25 cellular contexts compared by ENCODE assay signal in genomic region chr15:82313446-82313845, GRCh38. TPM values are rescaled to one million over a fixed set of nuclear protein-coding genes. Genes with fewer than 3 reads are reported as not detected.
"Had no signal": no experiment of that assay in that cellular context is flagged by ENCODE, and none has a peak within 500 bp of the region (broad histone marks: within the 10 kb centered on the region; RNA-seq: fewer than 3 reads in every experiment).

No MANE protein-coding gene starts in this region.

- H3K36me3 ChIP-seq: esophagus muscularis mucosa, heart left ventricle, left ventricle myocardium inferior, neutrophil, prostate gland, tibial nerve had no signal

- H3K27me3 ChIP-seq: esophagus muscularis mucosa, heart left ventricle, neutrophil, tibial nerve had no signal

- H3K4me2 ChIP-seq: smooth muscle cell had no signal

- H3K27ac ChIP-seq: esophagus muscularis mucosa, foreskin keratinocyte, heart left ventricle, left ventricle myocardium inferior, neutrophil, prostate gland, SK-N-MC, tibial nerve had no signal

- H3K4me3 Mint-ChIP-seq: activated naive CD8-positive, alpha-beta T cell treated with anti-CD3 and anti-CD28 coated beads for 36 hours; activated T-cell treated with anti-CD3 and anti-CD28 coated beads, Interleukin-2, amount 50 U/mL, for 24 hours; activated T-helper 17 cell treated with anti-CD3 and anti-CD28 coated beads, Interleukin-2, amount 50 U/mL, for 72 hours; nephron had no signal

- H3K4me1 ChIP-seq: esophagus muscularis mucosa, foreskin keratinocyte, prostate gland, tibial nerve had no signal

- H3K4me3 ChIP-seq: esophagus muscularis mucosa, heart left ventricle, left ventricle myocardium inferior, lung, prostate gland, SK-N-MC, smooth muscle cell, tibial nerve had no signal

- H3K4me1 Mint-ChIP-seq: activated naive CD8-positive, alpha-beta T cell treated with anti-CD3 and anti-CD28 coated beads for 36 hours; activated T-helper 17 cell treated with anti-CD3 and anti-CD28 coated beads, Interleukin-2, amount 50 U/mL, for 72 hours; nephron had no signal

- DNase-seq: activated CD4-positive, alpha-beta T cell treated with anti-CD3 and anti-CD28 coated beads for 4 hours; activated CD4-positive, alpha-beta T cell treated with anti-CD3 and anti-CD28 coated beads, Interleukin-2, amount 50 U/mL, for 48 hours; activated CD8-positive, alpha-beta memory T cell treated with anti-CD3 and anti-CD28 coated beads, Interleukin-2, amount 50 U/mL, for 4 hours; activated naive CD4-positive, alpha-beta T cell; activated naive CD8-positive, alpha-beta T cell treated with anti-CD3 and anti-CD28 coated beads for 36 hours; amniotic stem cell; central memory CD4-positive, alpha-beta T cell; effector CD4-positive, alpha-beta T cell; foreskin keratinocyte; left ventricle myocardium inferior; retina; stimulated activated CD4-positive, alpha-beta T cell treated with anti-CD3 and anti-CD28 coated beads, Interleukin-15, amount 100 ng/mL, for 24 hours; stimulated activated CD4-positive, alpha-beta T cell treated with anti-CD3 and anti-CD28 coated beads, Interleukin-2, amount 100 ng/mL, for 24 hours; stimulated activated naive CD4-positive, alpha-beta T cell had no signal

- H3K27me3 Mint-ChIP-seq: activated naive CD8-positive, alpha-beta T cell treated with anti-CD3 and anti-CD28 coated beads for 36 hours; activated T-cell treated with anti-CD3 and anti-CD28 coated beads, Interleukin-2, amount 50 U/mL, for 24 hours; activated T-helper 17 cell treated with anti-CD3 and anti-CD28 coated beads, Interleukin-2, amount 50 U/mL, for 72 hours had no signal

- H3K27ac Mint-ChIP-seq: activated naive CD8-positive, alpha-beta T cell treated with anti-CD3 and anti-CD28 coated beads for 36 hours; activated T-cell treated with anti-CD3 and anti-CD28 coated beads, Interleukin-2, amount 50 U/mL, for 24 hours; activated T-helper 17 cell treated with anti-CD3 and anti-CD28 coated beads, Interleukin-2, amount 50 U/mL, for 72 hours; nephron had no signal

- ATAC-seq: activated T-helper 17 cell treated with anti-CD3 and anti-CD28 coated beads, Interleukin-2, amount 50 U/mL, for 72 hours; foreskin keratinocyte; heart left ventricle had no signal

- H3K9me3 ChIP-seq: neutrophil, prostate gland had no signal

RNA-seq across cellular contexts. Expression of gene SAXO2, which starts 50.8 kb away (rescaled TPM):
- total RNA-seq: activated T-helper 17 cell treated with anti-CD3 and anti-CD28 coated beads, Interleukin-2, amount 50 U/mL, for 72 hours had no signal
